18 cellular contexts compared by ENCODE assay signal in genomic region chr1:160560045-160560724, GRCh38. TPM values are rescaled to one million over a fixed set of nuclear protein-coding genes. Genes with fewer than 3 reads are reported as not detected.
DNase-seq lines count a peak whose midpoint lies in the region; ATAC-seq lines count a peak whose summit lies in the region.
"Had no signal": no experiment of that assay in that cellular context is flagged by ENCODE, and none has a peak within 500 bp of the region (broad histone marks: within the 10 kb centered on the region; RNA-seq: fewer than 3 reads in every experiment).

No MANE protein-coding gene starts in this region.

- H3K4me3 Mint-ChIP-seq in stimulated activated naive CD8-positive, alpha-beta T cell treated with anti-CD3 and anti-CD28 coated beads, Interleukin-15, Interleukin-2, amounts not matched to agents 100 ng/mL and 50 ng/mL, for 24 hours = peak overlapping the region; percentile 81
- H3K4me3 Mint-ChIP-seq in activated CD4-positive, alpha-beta memory T cell treated with anti-CD3 and anti-CD28 coated beads, Interleukin-2, amount 10 ng/mL, durations not matched to agents 7 days and 5 days = peak overlapping the region; percentile 66
- H3K4me3 Mint-ChIP-seq in effector memory CD8-positive, alpha-beta T cell = peak overlapping the region; percentile 68 to 81

- CTCF ChIA-PET in activated CD4-positive, alpha-beta memory T cell treated with anti-CD3 and anti-CD28 coated beads, Interleukin-2, amount 10 ng/mL, durations not matched to agents 7 days and 5 days (lab: Charles Lee) = interaction anchor here (0.9 to 3.6 kb wide), 6 partner anchors 10 to 131 kb away, joined by 3 to 14 read pairs (median 4); no protein-coding TSS in a partner anchor

- no peak for DNase-seq in stimulated activated naive CD8-positive, alpha-beta T cell treated with anti-CD3 and anti-CD28 coated beads, Interleukin-15, Interleukin-2, amounts not matched to agents 100 U/mL and 50 U/mL, for 24 hours
- DNase-seq in activated CD4-positive, alpha-beta memory T cell treated with anti-CD3 and anti-CD28 coated beads, Interleukin-2, amount 10 ng/mL, durations not matched to agents 7 days and 5 days = no peak
- no peak for DNase-seq in effector memory CD8-positive, alpha-beta T cell
- no peak for DNase-seq in activated CD4-positive, CD25-positive, alpha-beta regulatory T cell (lab: John Stamatoyannopoulos, UW)
- no peak for DNase-seq in RKO (ENCODE audit: low spot score)
- DNase-seq: activated CD4-positive, alpha-beta T cell treated with anti-CD3 and anti-CD28 coated beads for 48 hours; head of caudate nucleus; left ventricle myocardium inferior; mucosa of descending colon; NCI-H2029; NCI-H510A; occipital lobe; thyroid gland had no signal

- POLR2A ChIA-PET in activated CD4-positive, alpha-beta memory T cell treated with anti-CD3 and anti-CD28 coated beads, Interleukin-2, amount 10 ng/mL, durations not matched to agents 7 days and 5 days (lab: Charles Lee) = interaction anchor here (1.0 to 16.8 kb wide), 7 partner anchors 8 to 50 kb away, joined by 3 to 203 read pairs (median 3); partner anchors contain the start of gene CD84

- peak overlapping the region; percentile 90 for H3K27ac Mint-ChIP-seq in stimulated activated naive CD8-positive, alpha-beta T cell treated with anti-CD3 and anti-CD28 coated beads, Interleukin-15, Interleukin-2, amounts not matched to agents 100 ng/mL and 50 ng/mL, for 24 hours
- peak overlapping the region; percentile 80 for H3K27ac Mint-ChIP-seq in activated CD4-positive, alpha-beta memory T cell treated with anti-CD3 and anti-CD28 coated beads, Interleukin-2, amount 10 ng/mL, durations not matched to agents 7 days and 5 days
- peak overlapping the region; percentile 91 to 97 for H3K27ac Mint-ChIP-seq in effector memory CD8-positive, alpha-beta T cell

- H3K4me1 Mint-ChIP-seq in stimulated activated naive CD8-positive, alpha-beta T cell treated with anti-CD3 and anti-CD28 coated beads, Interleukin-15, Interleukin-2, amounts not matched to agents 100 ng/mL and 50 ng/mL, for 24 hours (ENCODE audit: low read depth) = peaks cover 91% of the 10 kb centered on the region
- H3K4me1 Mint-ChIP-seq in activated CD4-positive, alpha-beta memory T cell treated with anti-CD3 and anti-CD28 coated beads, Interleukin-2, amount 10 ng/mL, durations not matched to agents 7 days and 5 days = peaks cover 66% of the 10 kb centered on the region
- H3K4me1 Mint-ChIP-seq in effector memory CD8-positive, alpha-beta T cell (ENCODE audit: low read depth in 2 of 2) = peaks cover 65 to 82% of the 10 kb centered on the region in 2 donors

- no peaks in the 10 kb centered on the region for H3K27me3 Mint-ChIP-seq in stimulated activated naive CD8-positive, alpha-beta T cell treated with anti-CD3 and anti-CD28 coated beads, Interleukin-15, Interleukin-2, amounts not matched to agents 100 ng/mL and 50 ng/mL, for 24 hours
- no peaks in the 10 kb centered on the region for H3K27me3 Mint-ChIP-seq in activated CD4-positive, alpha-beta memory T cell treated with anti-CD3 and anti-CD28 coated beads, Interleukin-2, amount 10 ng/mL, durations not matched to agents 7 days and 5 days
- no peaks in the 10 kb centered on the region for H3K27me3 Mint-ChIP-seq in effector memory CD8-positive, alpha-beta T cell

- ATAC-seq in stimulated activated naive CD8-positive, alpha-beta T cell treated with anti-CD3 and anti-CD28 coated beads, Interleukin-15, Interleukin-2, amounts not matched to agents 100 U/mL and 50 U/mL, for 24 hours = no peak
- peak; percentile 31 for ATAC-seq in effector memory CD8-positive, alpha-beta T cell (replicated peaks)
- ATAC-seq in GM18520 (IDR thresholded peaks at IDR 0.05; ENCODE audit: unreplicated experiment) (no peak), GM21390 (IDR thresholded peaks at IDR 0.05; ENCODE audit: unreplicated experiment) (no peak)
- ATAC-seq: K562, mucosa of descending colon, SK-N-SH treated with all-trans-retinoic acid at 6 μM for 48 hours had no signal

- H3K36me3 Mint-ChIP-seq in stimulated activated naive CD8-positive, alpha-beta T cell treated with anti-CD3 and anti-CD28 coated beads, Interleukin-15, Interleukin-2, amounts not matched to agents 100 ng/mL and 50 ng/mL, for 24 hours (ENCODE audit: low read depth) = peaks cover 83% of the 10 kb centered on the region
- peaks cover 60% of the 10 kb centered on the region for H3K36me3 Mint-ChIP-seq in activated CD4-positive, alpha-beta memory T cell treated with anti-CD3 and anti-CD28 coated beads, Interleukin-2, amount 10 ng/mL, durations not matched to agents 7 days and 5 days (ENCODE audit: low read depth)
- peaks cover 37% of the 10 kb centered on the region for H3K36me3 Mint-ChIP-seq in effector memory CD8-positive, alpha-beta T cell (ENCODE audit: insufficient read depth)

- H3K9me3 Mint-ChIP-seq in stimulated activated naive CD8-positive, alpha-beta T cell treated with anti-CD3 and anti-CD28 coated beads, Interleukin-15, Interleukin-2, amounts not matched to agents 100 ng/mL and 50 ng/mL, for 24 hours = peaks cover 14% of the 10 kb centered on the region
- peaks cover 12% of the 10 kb centered on the region for H3K9me3 Mint-ChIP-seq in activated CD4-positive, alpha-beta memory T cell treated with anti-CD3 and anti-CD28 coated beads, Interleukin-2, amount 10 ng/mL, durations not matched to agents 7 days and 5 days
- H3K9me3 Mint-ChIP-seq in effector memory CD8-positive, alpha-beta T cell = peaks cover 0 to 2% of the 10 kb centered on the region in 2 donors

RNA-seq across cellular contexts. Expression of gene CD84, which starts 19.1 kb away (rescaled TPM):
- total RNA-seq in activated CD4-positive, alpha-beta memory T cell treated with anti-CD3 and anti-CD28 coated beads, Interleukin-2, amount 10 ng/mL, durations not matched to agents 7 days and 5 days = 10 to 100 TPM; 21.6 to 23.3 TPM

RNA-seq across cellular contexts. Expression of gene SLAMF6, which starts 37.1 kb away (rescaled TPM):
- 10 to 100 TPM; 32.0 to 33.8 TPM for total RNA-seq in activated CD4-positive, alpha-beta memory T cell treated with anti-CD3 and anti-CD28 coated beads, Interleukin-2, amount 10 ng/mL, durations not matched to agents 7 days and 5 days
- total RNA-seq: occipital lobe had no signal
